13 cellular contexts compared by ENCODE assay signal in the genomic region with DNA sequence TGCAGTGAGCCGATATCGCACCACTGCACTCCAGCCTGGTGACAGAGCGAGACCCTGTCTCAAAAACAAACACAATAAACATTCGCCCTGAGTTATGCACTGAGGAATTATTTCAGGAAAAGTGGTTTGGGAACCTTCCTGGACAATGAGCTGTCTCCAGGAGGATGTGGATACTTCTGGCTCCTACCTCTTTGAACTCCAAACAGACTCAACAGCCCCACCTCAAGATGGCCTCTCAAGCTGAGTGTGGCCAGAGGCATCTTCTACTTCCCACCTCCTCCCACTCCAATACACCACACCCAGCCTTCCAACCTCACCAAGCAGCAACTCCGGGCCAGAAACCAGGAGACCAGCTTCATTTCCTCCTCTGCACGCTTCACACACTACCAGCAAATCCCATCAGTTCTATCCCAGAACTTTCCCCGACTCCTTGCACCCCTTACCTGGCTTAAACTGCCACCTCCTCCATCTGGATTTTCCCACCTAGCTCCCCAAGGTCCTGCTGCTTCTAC. TPM values are rescaled to one million over a fixed set of nuclear protein-coding genes. Genes with fewer than 3 reads are reported as not detected.
"Had no signal": no experiment of that assay in that cellular context is flagged by ENCODE, and none has a peak within 500 bp of the region (broad histone marks: within the 10 kb centered on the region; RNA-seq: fewer than 3 reads in every experiment).

No MANE protein-coding gene starts in this region.

- DNase-seq: activated gamma-delta T cell; activated naive CD8-positive, alpha-beta T cell treated with anti-CD3 and anti-CD28 coated beads, Interleukin-2, amount 50 U/mL, for 24 hours; activated T-cell treated with anti-CD3 and anti-CD28 coated beads, Interleukin-2, amount 50 U/mL, for 4 hours; colonic mucosa; kidney; retina had no signal

- H3K27ac Mint-ChIP-seq: activated naive CD8-positive, alpha-beta T cell treated with anti-CD3 and anti-CD28 coated beads, Interleukin-2, amount 50 U/mL, for 24 hours had no signal

- H3K27ac ChIP-seq: colonic mucosa, parathyroid adenoma, skin epidermis, tibial nerve had no signal

- H3K27me3 Mint-ChIP-seq: activated naive CD8-positive, alpha-beta T cell treated with anti-CD3 and anti-CD28 coated beads, Interleukin-2, amount 50 U/mL, for 24 hours had no signal

- ATAC-seq: activated naive CD8-positive, alpha-beta T cell treated with anti-CD3 and anti-CD28 coated beads, Interleukin-2, amount 50 U/mL, for 24 hours; activated T-cell treated with anti-CD3 and anti-CD28 coated beads, Interleukin-2, amount 50 U/mL, for 4 hours had no signal

- H3K4me1 ChIP-seq: colonic mucosa, parathyroid adenoma, tibial nerve had no signal

- H3K4me3 Mint-ChIP-seq: activated naive CD8-positive, alpha-beta T cell treated with anti-CD3 and anti-CD28 coated beads, Interleukin-2, amount 50 U/mL, for 24 hours; activated T-cell treated with anti-CD3 and anti-CD28 coated beads, Interleukin-2, amount 50 U/mL, for 4 hours had no signal

- H3K4me3 ChIP-seq: colonic mucosa, skin epidermis, tibial nerve had no signal

- H3K4me1 Mint-ChIP-seq: activated naive CD8-positive, alpha-beta T cell treated with anti-CD3 and anti-CD28 coated beads, Interleukin-2, amount 50 U/mL, for 24 hours had no signal

- H3K9me3 ChIP-seq: colonic mucosa, tibial nerve had no signal

- H3K9me3 Mint-ChIP-seq: activated naive CD8-positive, alpha-beta T cell treated with anti-CD3 and anti-CD28 coated beads, Interleukin-2, amount 50 U/mL, for 24 hours; activated T-cell treated with anti-CD3 and anti-CD28 coated beads, Interleukin-2, amount 50 U/mL, for 4 hours had no signal

RNA-seq across cellular contexts. Expression of a gene that starts 11.6 kb away (rescaled TPM):
- total RNA-seq: cardiac septum; colonic mucosa; kidney; mesenteric fat pad; subcutaneous adipose tissue; T-helper 2 cell treated with Interferon-gamma antibody and Interleukin-4, amounts not matched to agents 100 ng/mL and 5 ng/mL, for 36 hours; tibial nerve had no signal

RNA-seq across cellular contexts. Expression of a gene that starts 15.4 kb away (rescaled TPM):
- total RNA-seq: T-helper 2 cell treated with Interferon-gamma antibody and Interleukin-4, amounts not matched to agents 100 ng/mL and 5 ng/mL, for 36 hours had no signal

RNA-seq across cellular contexts. Expression of a gene that starts 19.2 kb away (rescaled TPM):
- total RNA-seq: activated T-cell treated with anti-CD3 and anti-CD28 coated beads, Interleukin-2, amount 50 U/mL, for 4 hours; T-helper 2 cell treated with Interferon-gamma antibody and Interleukin-4, amounts not matched to agents 100 ng/mL and 5 ng/mL, for 36 hours had no signal

RNA-seq across cellular contexts. Expression of a gene that starts 26.1 kb away (rescaled TPM):
- total RNA-seq: activated T-cell treated with anti-CD3 and anti-CD28 coated beads, Interleukin-2, amount 50 U/mL, for 4 hours; colonic mucosa; kidney; mesenteric fat pad; T-helper 2 cell treated with Interferon-gamma antibody and Interleukin-4, amounts not matched to agents 100 ng/mL and 5 ng/mL, for 36 hours had no signal
